In genomic region chr10:98256692-98257091, GRCh38 we compare ENCODE assay signal across 21 cellular contexts. TPM values are rescaled to one million over a fixed set of nuclear protein-coding genes. Genes with fewer than 3 reads are reported as not detected.
"Had no signal": no experiment of that assay in that cellular context is flagged by ENCODE, and none has a peak within 500 bp of the region (broad histone marks: within the 10 kb centered on the region; RNA-seq: fewer than 3 reads in every experiment).

No MANE protein-coding gene starts in this region.

- H3K9me3 ChIP-seq: heart left ventricle, neutrophil, right lobe of liver, stomach, thoracic aorta, transverse colon had no signal

- H3K27me3 Mint-ChIP-seq: naive thymus-derived CD4-positive, alpha-beta T cell had no signal

- H3K36me3 ChIP-seq: right lobe of liver, transverse colon had no signal

- H3K4me3 Mint-ChIP-seq: endodermal cell; naive thymus-derived CD4-positive, alpha-beta T cell; nephron progenitor cell had no signal

- H3K9me3 Mint-ChIP-seq: endodermal cell, nephron progenitor cell had no signal

- FAIRE-seq: endothelial cell of umbilical vein, islet of Langerhans had no signal

- H3K4me1 ChIP-seq: heart left ventricle, right lobe of liver had no signal

- ATAC-seq: heart left ventricle; left lobe of liver; naive thymus-derived CD4-positive, alpha-beta T cell; right lobe of liver had no signal

- H3K4me3 ChIP-seq: coronary artery, heart left ventricle, right lobe of liver, stomach, thoracic aorta, transverse colon had no signal

- H3K27me3 ChIP-seq: heart left ventricle, neutrophil, right lobe of liver, stomach, transverse colon had no signal

- DNase-seq: effector CD4-positive, alpha-beta T cell; endodermal cell; foreskin melanocyte; heart left ventricle; hippocampal formation; mammary epithelial cell; naive thymus-derived CD4-positive, alpha-beta T cell; nephron progenitor cell; right lobe of liver; stimulated activated CD4-positive, alpha-beta T cell treated with anti-CD3 and anti-CD28 coated beads, Interleukin-2, amount 100 ng/mL, for 24 hours; stimulated activated CD4-positive, alpha-beta T cell treated with anti-CD3 and anti-CD28 coated beads, Interleukin-4, amount 100 ng/mL, for 4 hours; stimulated activated naive CD4-positive, alpha-beta T cell; stomach; substantia nigra; transverse colon had no signal

- H3K27ac ChIP-seq: coronary artery, heart left ventricle, neutrophil, right lobe of liver, stomach, thoracic aorta, transverse colon had no signal

RNA-seq across cellular contexts. Expression of gene LOXL4, which starts 11.3 kb away (rescaled TPM):
- total RNA-seq: naive thymus-derived CD4-positive, alpha-beta T cell had no signal
- polyA plus RNA-seq: mammary epithelial cell; naive thymus-derived CD4-positive, alpha-beta T cell had no signal
